Comparison of ENCODE assay signal across 8 cellular contexts in the genomic region with DNA sequence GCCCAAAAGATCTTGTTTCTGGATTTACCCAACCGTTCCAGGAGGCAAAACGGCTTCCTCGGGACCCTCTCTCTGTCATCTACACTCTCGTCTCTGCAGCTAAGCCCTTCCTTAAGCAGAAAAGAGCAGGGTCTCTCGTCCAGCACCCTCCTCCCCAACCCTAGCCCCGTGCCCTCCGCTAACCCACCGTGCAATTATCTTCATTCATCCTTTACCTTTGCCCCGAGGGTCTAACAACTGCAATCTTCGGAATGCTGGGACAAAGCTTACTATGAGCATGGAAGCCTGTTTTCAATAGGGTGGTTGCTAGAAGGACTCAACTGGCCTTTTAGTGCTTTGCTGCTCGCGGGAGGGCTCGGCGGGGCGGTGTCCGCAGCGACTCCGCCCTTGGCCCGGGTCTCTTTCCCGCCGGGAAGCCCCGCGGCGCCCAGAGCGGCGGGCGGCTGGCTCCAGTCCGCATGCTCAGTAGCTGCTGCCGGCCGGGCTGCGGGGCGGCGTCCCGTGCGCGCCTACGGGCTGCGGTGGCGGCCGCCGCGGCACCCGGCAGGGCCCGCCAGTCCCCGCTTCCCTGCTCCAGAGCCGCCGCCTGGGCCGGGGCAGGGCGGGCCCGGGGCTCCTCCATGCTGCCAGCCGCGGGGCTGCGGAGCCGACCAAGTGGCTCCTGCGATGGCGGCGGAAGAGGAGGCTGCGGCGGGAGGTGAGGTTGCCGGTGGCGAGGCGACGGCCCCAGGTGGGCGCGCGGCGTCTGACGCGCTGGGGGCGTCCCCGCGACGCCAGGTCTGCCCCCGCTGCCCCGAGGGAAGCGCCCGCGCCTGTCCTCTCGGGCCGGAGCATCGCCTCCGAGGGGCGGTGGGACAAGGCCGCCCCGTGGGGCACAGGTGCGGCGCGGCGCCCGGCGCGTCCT. TPM values are rescaled to one million over a fixed set of nuclear protein-coding genes. Genes with fewer than 3 reads are reported as not detected.
DNase-seq lines count a peak whose midpoint lies in the region; ATAC-seq and TF ChIP-seq lines count a peak whose summit lies in the region.

A gene with protein sequence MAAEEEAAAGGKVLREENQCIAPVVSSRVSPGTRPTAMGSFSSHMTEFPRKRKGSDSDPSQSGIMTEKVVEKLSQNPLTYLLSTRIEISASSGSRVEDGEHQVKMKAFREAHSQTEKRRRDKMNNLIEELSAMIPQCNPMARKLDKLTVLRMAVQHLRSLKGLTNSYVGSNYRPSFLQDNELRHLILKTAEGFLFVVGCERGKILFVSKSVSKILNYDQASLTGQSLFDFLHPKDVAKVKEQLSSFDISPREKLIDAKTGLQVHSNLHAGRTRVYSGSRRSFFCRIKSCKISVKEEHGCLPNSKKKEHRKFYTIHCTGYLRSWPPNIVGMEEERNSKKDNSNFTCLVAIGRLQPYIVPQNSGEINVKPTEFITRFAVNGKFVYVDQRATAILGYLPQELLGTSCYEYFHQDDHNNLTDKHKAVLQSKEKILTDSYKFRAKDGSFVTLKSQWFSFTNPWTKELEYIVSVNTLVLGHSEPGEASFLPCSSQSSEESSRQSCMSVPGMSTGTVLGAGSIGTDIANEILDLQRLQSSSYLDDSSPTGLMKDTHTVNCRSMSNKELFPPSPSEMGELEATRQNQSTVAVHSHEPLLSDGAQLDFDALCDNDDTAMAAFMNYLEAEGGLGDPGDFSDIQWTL (plus strand): TSS at position 430 of the 904 bp plus-strand sequence. CDS start 237 bp downstream, at position 667.

- no peaks in the 10 kb centered on the region for H3K9me3 Mint-ChIP-seq in activated CD8-positive, alpha-beta T cell treated with anti-CD3 and anti-CD28 coated beads, Interleukin-2, amount 10 ng/mL, durations not matched to agents 7 days and 5 days (ENCODE audit: insufficient read depth)

- H3K27me3 ChIP-seq in thymus (ENCODE audit: control insufficient read depth, insufficient read depth) = peaks cover 7% of the 10 kb centered on the region

- H3K9me3 ChIP-seq in thymus (ENCODE audit: control insufficient read depth) = no peaks in the 10 kb centered on the region

- WGBS in thymus = 3% methylated on average over 91 of the region's 92 CpGs

- peaks cover 35% of the 10 kb centered on the region for H3K4me1 Mint-ChIP-seq in activated CD8-positive, alpha-beta T cell treated with anti-CD3 and anti-CD28 coated beads, Interleukin-2, amount 10 ng/mL, durations not matched to agents 7 days and 5 days (ENCODE audit: low read depth)

- H3K36me3 Mint-ChIP-seq in activated CD8-positive, alpha-beta T cell treated with anti-CD3 and anti-CD28 coated beads, Interleukin-2, amount 10 ng/mL, durations not matched to agents 7 days and 5 days (ENCODE audit: low read depth) = peaks cover 5% of the 10 kb centered on the region

- peak within 1 kb of the TSS; percentile 89 for H3K27ac Mint-ChIP-seq in activated CD8-positive, alpha-beta T cell treated with anti-CD3 and anti-CD28 coated beads, Interleukin-2, amount 10 ng/mL, durations not matched to agents 7 days and 5 days

- H3K4me1 ChIP-seq in thymus (ENCODE audit: control insufficient read depth, insufficient read depth, low read length) = peaks cover 3% of the 10 kb centered on the region

- H3K36me3 ChIP-seq in thymus (ENCODE audit: control insufficient read depth, insufficient read depth) = no peaks in the 10 kb centered on the region

- H3K4me3 ChIP-seq in epithelial cell of esophagus (ENCODE audit: low read length) (peak within 1 kb of the TSS; percentile 63), thymus (ENCODE audit: low read length) (peak within 1 kb of the TSS; percentile 65)

- peaks cover 12% of the 10 kb centered on the region for H3K27me3 Mint-ChIP-seq in activated CD8-positive, alpha-beta T cell treated with anti-CD3 and anti-CD28 coated beads, Interleukin-2, amount 10 ng/mL, durations not matched to agents 7 days and 5 days (ENCODE audit: low read depth)

- POLR2A ChIA-PET in activated CD8-positive, alpha-beta T cell treated with anti-CD3 and anti-CD28 coated beads, Interleukin-2, amount 10 ng/mL, durations not matched to agents 7 days and 5 days (lab: Charles Lee) = interaction anchor here (2.0 kb wide), 1 partner anchor 7 kb away, joined by 8 read pairs; no protein-coding TSS in a partner anchor

- H3K27ac ChIP-seq in thymus (ENCODE audit: low read depth) = peak within 1 kb of the TSS; percentile 55

- peak; percentile 58 for DNase-seq in 8988T
- DNase-seq in NCI-H2196 (lab: John Stamatoyannopoulos, UW; ENCODE audit: unreplicated experiment) = peak; percentile 80
- DNase-seq in activated CD8-positive, alpha-beta T cell treated with anti-CD3 and anti-CD28 coated beads, Interleukin-2, amount 10 ng/mL, durations not matched to agents 7 days and 5 days = peak; percentile 57
- peak; percentile 58 for DNase-seq in epithelial cell of esophagus (ENCODE audit: low read depth)
- DNase-seq in myocyte (ENCODE audit: low read depth) = peak; percentile 31

- TF ChIP-seq CTCF in epithelial cell of esophagus (IDR thresholded peaks at IDR 0.05; ENCODE audit: insufficient read depth, low read depth, low read length, missing control alignments) = no peak

- CTCF ChIA-PET in activated CD8-positive, alpha-beta T cell treated with anti-CD3 and anti-CD28 coated beads, Interleukin-2, amount 10 ng/mL, durations not matched to agents 7 days and 5 days (lab: Charles Lee) = interaction anchor here (1.0 to 4.2 kb wide), 4 partner anchors 28 to 328 kb away, joined by 3 to 24 read pairs (median 4); no protein-coding TSS in a partner anchor

- H3K4me3 Mint-ChIP-seq in activated CD8-positive, alpha-beta T cell treated with anti-CD3 and anti-CD28 coated beads, Interleukin-2, amount 10 ng/mL, durations not matched to agents 7 days and 5 days = peak within 1 kb of the TSS; percentile 94

- ATAC-seq in GM18502 (IDR thresholded peaks at IDR 0.05; ENCODE audit: poor library complexity, unreplicated experiment) (peak; percentile 48), HG02973 (IDR thresholded peaks at IDR 0.05; ENCODE audit: unreplicated experiment) (peak; percentile 30)
- ATAC-seq in activated CD8-positive, alpha-beta T cell treated with anti-CD3 and anti-CD28 coated beads, Interleukin-2, amount 10 ng/mL, durations not matched to agents 7 days and 5 days = peak; percentile 68

RNA-seq across cellular contexts. Expression of the gene that starts here (rescaled TPM):
- 10 to 100 TPM; 17.9 to 18.3 TPM for total RNA-seq in activated CD8-positive, alpha-beta T cell treated with anti-CD3 and anti-CD28 coated beads, Interleukin-2, amount 10 ng/mL, durations not matched to agents 7 days and 5 days
- 2.4 and 2.6 TPM in 2 replicates for total RNA-seq in myocyte
- polyA plus RNA-seq in myocyte (2012) = 4.7 TPM
- polyA plus RNA-seq in thymus = 7.6 TPM

Comparison
In these comparisons a context has a peak if more than half of its experiments do, and no peak if none do; other contexts are left out.
1. Peak in every context shown above with its lines: DNase-seq, ATAC-seq, H3K4me3 ChIP-seq and H3K27ac ChIP-seq.